ENCODE assay signal across 10 cellular contexts in the genomic region with DNA sequence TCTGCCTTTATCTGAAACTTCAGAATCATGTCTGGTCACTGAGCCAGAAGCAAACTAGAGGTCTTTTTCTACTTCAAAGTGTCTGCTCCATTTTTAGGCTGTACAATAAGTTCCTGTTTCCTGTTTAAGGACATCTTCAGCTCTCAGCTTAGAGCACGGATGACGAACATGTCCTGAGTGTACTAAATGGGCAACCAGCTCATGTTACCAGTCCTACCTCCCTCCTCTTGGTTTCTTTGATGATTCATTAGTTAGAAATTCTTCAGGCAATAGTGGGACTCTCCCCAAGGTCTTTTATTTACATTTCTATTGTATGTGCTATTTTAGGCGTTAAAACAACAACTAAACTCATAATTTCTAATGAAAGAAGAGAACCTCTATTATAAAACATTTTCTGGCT. TPM values are rescaled to one million over a fixed set of nuclear protein-coding genes. Genes with fewer than 3 reads are reported as not detected.
DNase-seq lines count a peak whose midpoint lies in the region; ATAC-seq and TF ChIP-seq lines count a peak whose summit lies in the region.
"Had no signal": no experiment of that assay in that cellular context is flagged by ENCODE, and none has a peak within 500 bp of the region (broad histone marks: within the 10 kb centered on the region; RNA-seq: fewer than 3 reads in every experiment).

No MANE protein-coding gene starts in this region.

- no peak for TF ChIP-seq CTCF in AG09319 (IDR thresholded peaks at IDR 0.05; ENCODE audit: low read depth, low read length)
- no peak for TF ChIP-seq CTCF in GM20000 (IDR thresholded peaks at IDR 0.05; ENCODE audit: extremely low read depth, missing control alignments)

- DNase-seq in AG09319 (ENCODE audit: extremely low read depth, low read depth): peak; percentile 75
- DNase-seq in SW480 (ENCODE audit: low spot score): peak; percentile 66
- DNase-seq in islet precursor cell: peak; percentile 76
- no peak for DNase-seq in GM20000 (ENCODE audit: low spot score)
- no peak for DNase-seq in Right ventricle myocardium inferior (ENCODE audit: missing footprints)
- DNase-seq: caudate nucleus, T-cell had no signal

- intact Hi-C loops in Right ventricle myocardium inferior (cut with DNase I): no loop called here

- ATAC-seq in HG03432 (IDR thresholded peaks at IDR 0.05; ENCODE audit: unreplicated experiment): peak; percentile 54
- no peak for ATAC-seq in HG03378 (IDR thresholded peaks at IDR 0.05; ENCODE audit: unreplicated experiment)
- ATAC-seq in HG02870 (IDR thresholded peaks at IDR 0.05; ENCODE audit: unreplicated experiment): no peak
- no peak for ATAC-seq in Right ventricle myocardium inferior
- ATAC-seq: T-cell had no signal

RNA-seq across cellular contexts. Expression of a gene that starts 58.0 kb away (rescaled TPM):
- total RNA-seq in Right ventricle myocardium inferior: 4.1 TPM
- total RNA-seq: T-cell had no signal

Comparison
In these comparisons a context has a peak if more than half of its experiments do, and no peak if none do; other contexts are left out.
1. DNase-seq: peak in AG09319 (single experiment), SW480 (single experiment) and islet precursor cell (single experiment); none in GM20000 (single experiment) and Right ventricle myocardium inferior (single experiment).